8 cellular contexts compared by ENCODE assay signal in the genomic region with DNA sequence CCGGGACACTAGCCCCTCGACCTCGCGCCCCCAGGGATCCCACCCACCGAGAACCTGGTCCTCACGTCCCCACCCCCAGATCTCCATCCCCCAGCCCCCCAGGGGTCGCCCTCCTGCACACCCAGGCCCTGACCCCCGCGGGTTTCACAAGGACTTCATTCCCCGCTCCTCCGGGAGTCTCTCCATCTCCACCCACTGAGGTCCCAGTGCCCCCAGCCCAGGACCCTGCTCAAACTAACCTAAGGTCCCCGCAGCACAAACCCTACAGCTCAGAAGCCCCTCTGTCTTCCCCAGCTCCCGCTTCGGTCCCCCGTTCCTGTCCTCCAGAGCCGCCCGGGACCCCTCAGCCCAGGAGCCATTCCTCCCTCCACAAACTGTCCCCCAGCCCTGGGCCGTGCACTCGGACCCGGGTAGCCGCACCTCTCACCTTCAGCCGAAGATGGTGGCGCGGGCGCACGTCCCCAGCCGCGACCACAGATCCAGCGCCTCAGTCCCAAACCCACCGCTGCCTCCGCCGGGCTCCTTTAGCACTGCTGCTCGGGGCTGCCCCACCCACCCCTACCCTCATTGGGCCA. TPM values are rescaled to one million over a fixed set of nuclear protein-coding genes. Genes with fewer than 3 reads are reported as not detected.
A peak's percentile ranks its signal among the peaks of the same experiment; 100 is the strongest.
DNase-seq lines count a peak whose midpoint lies in the region; ATAC-seq and TF ChIP-seq lines count a peak whose summit lies in the region.

A gene (minus strand): TSS at position 499 of the 575 bp plus-strand sequence. CDS start 7,479 bp downstream, outside the sequence.

- H3K9me3 Mint-ChIP-seq in MCF 10A (ENCODE audit: unreplicated experiment): no peaks in the 10 kb centered on the region

- TF ChIP-seq CTCF in MCF 10A (IDR thresholded peaks at IDR 0.05; ENCODE audit: unreplicated experiment) (no peak), subcutaneous adipose tissue (IDR thresholded peaks at IDR 0.05; ENCODE audit: low read depth) (no peak)

- no peak for ATAC-seq in left lobe of liver
- no peak for ATAC-seq in GM21390 (IDR thresholded peaks at IDR 0.05; ENCODE audit: unreplicated experiment)

- H3K27ac Mint-ChIP-seq in MCF 10A (ENCODE audit: low read depth, unreplicated experiment): peak within 1 kb of the TSS; percentile 92

- no peaks in the 10 kb centered on the region for H3K27me3 Mint-ChIP-seq in MCF 10A (ENCODE audit: insufficient read depth, unreplicated experiment)

- intact Hi-C loops in MCF 10A (cut with micrococcal nuclease): loop anchor here (2.0 to 10.0 kb wide), 4 partner anchors 88 to 157 kb away; no protein-coding TSS in a partner anchor

- POLR2A ChIA-PET in MCF 10A (lab: Yijun Ruan, JAX): interaction anchor here (0.6 to 2.3 kb wide), 21 partner anchors 17 to 474 kb away, joined by 3 to 22 read pairs (median 4); a partner anchor contains a TSS

- peaks cover 16% of the 10 kb centered on the region for H3K4me1 Mint-ChIP-seq in MCF 10A (ENCODE audit: insufficient read depth, unreplicated experiment)

- CTCF ChIA-PET in MCF 10A (lab: Yijun Ruan, JAX): interaction anchor here (0.6 to 0.9 kb wide), 5 partner anchors 28 to 220 kb away, joined by 3 read pairs; no protein-coding TSS in a partner anchor

- BruUV-seq in MCF 10A (replicated peaks; lab: Mats Ljungman, UMichigan): no TSS peak

- DNase-seq in stimulated activated CD4-positive, alpha-beta T cell treated with anti-CD3 and anti-CD28 coated beads, Interleukin-4, amount 100 ng/mL, for 1 hour: peak; percentile 5
- DNase-seq in stimulated activated CD4-positive, alpha-beta T cell treated with anti-CD3 and anti-CD28 coated beads, Interleukin-4, amount 100 ng/mL, for 4 hours: no peak
- DNase-seq in MCF 10A (ENCODE audit: unreplicated experiment): no peak
- no peak for DNase-seq in left lobe of liver (ENCODE audit: low spot score)
- DNase-seq in foreskin melanocyte: no peak
- DNase-seq in HK-2 (ENCODE audit: unreplicated experiment): no peak

- H3K36me3 Mint-ChIP-seq in MCF 10A (ENCODE audit: insufficient read depth, unreplicated experiment): no peaks in the 10 kb centered on the region

- peak within 1 kb of the TSS; percentile 97 for H3K4me3 Mint-ChIP-seq in MCF 10A (ENCODE audit: unreplicated experiment)

RNA-seq across cellular contexts. Expression of the gene that starts here (rescaled TPM):
- 43.0 and 43.4 TPM in 2 replicates for total RNA-seq in MCF 10A (2022)
- 22.8 TPM for total RNA-seq in left lobe of liver
- 10 to 100 TPM; 39.8 to 70.6 (median 47.9) TPM for total RNA-seq in subcutaneous adipose tissue
